27 cellular contexts compared by ENCODE assay signal in genomic region chr9:28720746-28721145, GRCh38.
"Had no signal": no experiment of that assay in that cellular context is flagged by ENCODE, and none has a peak within 500 bp of the region (broad histone marks: within the 10 kb centered on the region; RNA-seq: fewer than 3 reads in every experiment).

No MANE protein-coding gene starts in this region.

- H3K9me3 ChIP-seq: colonic mucosa, esophagus muscularis mucosa, mucosa of descending colon, right atrium auricular region, thoracic aorta, tibial nerve, upper lobe of left lung had no signal

- H3K4me3 Mint-ChIP-seq: dendritic cell treated with granulocyte-macrophage colony-stimulating factor and Interleukin-4, amounts not matched to agents 40 ng/mL and 50 ng/mL, for 4 days; endodermal cell; mesothelial cell of epicardium; naive B cell; natural killer cell treated with Interleukin-12 subunit alpha and Interleukin-12 subunit beta and Interleukin-15 and Interleukin-18, amount 100 ng/mL, for 72 hours; neural crest cell; stimulated activated memory B cell treated with anti-CD40 and anti-IgM and Interleukin-4, amounts not matched to agents 10 μg/mL and 1 μg/mL and 100 μg/mL, for 72 hours had no signal

- H3K4me1 Mint-ChIP-seq: endodermal cell; naive B cell; neural crest cell; stimulated activated memory B cell treated with anti-CD40 and anti-IgM and Interleukin-4, amounts not matched to agents 10 μg/mL and 1 μg/mL and 100 μg/mL, for 72 hours had no signal

- H3K4me1 ChIP-seq: colonic mucosa, esophagus muscularis mucosa, parathyroid adenoma, right atrium auricular region, tibial nerve, upper lobe of left lung had no signal

- H2AFZ ChIP-seq: parathyroid adenoma had no signal

- H3K36me3 Mint-ChIP-seq: mesothelial cell of epicardium; naive B cell; natural killer cell treated with Interleukin-12 subunit alpha and Interleukin-12 subunit beta and Interleukin-15 and Interleukin-18, amount 100 ng/mL, for 72 hours; stimulated activated memory B cell treated with anti-CD40 and anti-IgM and Interleukin-4, amounts not matched to agents 10 μg/mL and 1 μg/mL and 100 μg/mL, for 72 hours had no signal

- H3K27me3 ChIP-seq: colonic mucosa, esophagus muscularis mucosa, right atrium auricular region, tibial nerve, upper lobe of left lung had no signal

- H3K4me2 ChIP-seq: smooth muscle cell had no signal

- H3K4me3 ChIP-seq: colonic mucosa, esophagus muscularis mucosa, lung, mucosa of descending colon, right atrium auricular region, smooth muscle cell, thoracic aorta, tibial nerve, upper lobe of left lung had no signal

- ATAC-seq: left lobe of liver; mucosa of descending colon; natural killer cell treated with Interleukin-12 subunit alpha and Interleukin-12 subunit beta and Interleukin-15 and Interleukin-18, amount 100 ng/mL, for 72 hours; sciatic nerve; stimulated activated memory B cell treated with anti-CD40 and anti-IgM and Interleukin-4, amounts not matched to agents 10 μg/mL and 1 μg/mL and 100 μg/mL, for 72 hours; stimulated activated naive CD8-positive, alpha-beta T cell treated with anti-CD3 and anti-CD28 coated beads, Interleukin-15, Interleukin-2, amounts not matched to agents 100 U/mL and 50 U/mL, for 24 hours had no signal

- H3K79me2 ChIP-seq: parathyroid adenoma had no signal

- H3K27me3 Mint-ChIP-seq: dendritic cell treated with granulocyte-macrophage colony-stimulating factor and Interleukin-4, amounts not matched to agents 40 ng/mL and 50 ng/mL, for 4 days; naive B cell; natural killer cell treated with Interleukin-12 subunit alpha and Interleukin-12 subunit beta and Interleukin-15 and Interleukin-18, amount 100 ng/mL, for 72 hours; progenitor cell of endocrine pancreas; stimulated activated memory B cell treated with anti-CD40 and anti-IgM and Interleukin-4, amounts not matched to agents 10 μg/mL and 1 μg/mL and 100 μg/mL, for 72 hours had no signal

- H3K27ac Mint-ChIP-seq: dendritic cell treated with granulocyte-macrophage colony-stimulating factor and Interleukin-4, amounts not matched to agents 40 ng/mL and 50 ng/mL, for 4 days; endodermal cell; mesothelial cell of epicardium; naive B cell; natural killer cell treated with Interleukin-12 subunit alpha and Interleukin-12 subunit beta and Interleukin-15 and Interleukin-18, amount 100 ng/mL, for 72 hours; progenitor cell of endocrine pancreas; stimulated activated memory B cell treated with anti-CD40 and anti-IgM and Interleukin-4, amounts not matched to agents 10 μg/mL and 1 μg/mL and 100 μg/mL, for 72 hours had no signal

- DNase-seq: colonic mucosa; effector CD8-positive, alpha-beta T cell; endodermal cell; head of caudate nucleus; mesenchymal stem cell; mucosa of descending colon; naive B cell; stimulated activated CD4-positive, alpha-beta T cell treated with anti-CD3 and anti-CD28 coated beads, Interleukin-12 subunit alpha, Interleukin-12 subunit beta, amount 100 ng/mL, for 4 hours; stimulated activated CD4-positive, alpha-beta T cell treated with anti-CD3 and anti-CD28 coated beads, Interleukin-1b, Interleukin-23, amount 100 ng/mL, for 48 hours; stimulated activated CD4-positive, alpha-beta T cell treated with anti-CD3 and anti-CD28 coated beads, Interleukin-4, amount 100 ng/mL, for 1 hour; stimulated activated naive CD8-positive, alpha-beta T cell treated with anti-CD3 and anti-CD28 coated beads, Interleukin-15, Interleukin-2, amounts not matched to agents 100 U/mL and 50 U/mL, for 24 hours; upper lobe of left lung had no signal

- H3K27ac ChIP-seq: colonic mucosa, esophagus muscularis mucosa, parathyroid adenoma, right atrium auricular region, thoracic aorta, tibial nerve, upper lobe of left lung had no signal

- H3K36me3 ChIP-seq: colonic mucosa, esophagus muscularis mucosa, right atrium auricular region, thoracic aorta, tibial nerve, upper lobe of left lung had no signal

- H3K9me3 Mint-ChIP-seq: dendritic cell treated with granulocyte-macrophage colony-stimulating factor and Interleukin-4, amounts not matched to agents 40 ng/mL and 50 ng/mL, for 4 days; mesothelial cell of epicardium; natural killer cell treated with Interleukin-12 subunit alpha and Interleukin-12 subunit beta and Interleukin-15 and Interleukin-18, amount 100 ng/mL, for 72 hours; neural crest cell had no signal

- H3K9ac ChIP-seq: parathyroid adenoma had no signal
